ENCODE assay signal across 1 cellular context in genomic region chr3:100075731-100076543, GRCh38.
A peak's percentile ranks its signal among the peaks of the same experiment; 100 is the strongest.
TF ChIP-seq lines count a peak whose summit lies in the region.

No MANE protein-coding gene starts in this region.

TF ChIP-seq in HepG2, 621 proteins besides CTCF, POLR2A, EP300 and RAD21 (continued from another document and continues in another):
- TF ChIP-seq ZNF142 (CRISPR knock-in tag; IDR thresholded peaks at IDR 0.05) (0 out of 2 replicates have a peak, but pooled peaks have one; percentile 13), NKX3-1 (CRISPR knock-in tag; IDR thresholded peaks at IDR 0.05) (peak; percentile 85), MED8 (CRISPR knock-in tag; IDR thresholded peaks at IDR 0.05; ENCODE audit: insufficient replicate concordance) (peak; percentile 85), ZNF382 (CRISPR knock-in tag; IDR thresholded peaks at IDR 0.05; ENCODE audit: borderline replicate concordance) (no peak), ZMAT5 (CRISPR knock-in tag; IDR thresholded peaks at IDR 0.05; ENCODE audit: borderline replicate concordance, low read depth) (no peak), NFIC (IDR thresholded peaks at IDR 0.05; ENCODE audit: low read length) (peak; percentile 100), IRF2 (CRISPR knock-in tag; IDR thresholded peaks at IDR 0.05) (peak; percentile 22; the same call in 1 of the 2 replicates), FOXP1 (IDR thresholded peaks at IDR 0.05) (peak; percentile 47; the same call in 1 of the 2 replicates), FOXP1 (CRISPR knock-in tag; IDR thresholded peaks at IDR 0.05) (peak; percentile 89), STAG1 (CRISPR knock-in tag; IDR thresholded peaks at IDR 0.05) (peak; percentile 29; the same call in 1 of the 2 replicates), ASH2L (IDR thresholded peaks at IDR 0.05; ENCODE audit: insufficient read length, low read depth, low read length) (peak; percentile 99), TCF7 (IDR thresholded peaks at IDR 0.05; ENCODE audit: low read depth) (peak; percentile 99), GATA4 (IDR thresholded peaks at IDR 0.05; ENCODE audit: borderline replicate concordance, low read depth) (peak; percentile 99), RARA (CRISPR knock-in tag; IDR thresholded peaks at IDR 0.05) (peak; percentile 80), TAF1 (CRISPR knock-in tag; IDR thresholded peaks at IDR 0.05) (no peak), STAT6 (CRISPR knock-in tag; IDR thresholded peaks at IDR 0.05; ENCODE audit: borderline replicate concordance) (0 out of 2 replicates have a peak, but pooled peaks have one; percentile 47), MLX (CRISPR knock-in tag; IDR thresholded peaks at IDR 0.05) (0 out of 2 replicates have a peak, but pooled peaks have one; percentile 55), NCOR1 (IDR thresholded peaks at IDR 0.05; ENCODE audit: borderline replicate concordance, low read length) (peak; percentile 97), ZNF883 (CRISPR knock-in tag; IDR thresholded peaks at IDR 0.05; ENCODE audit: not compliant biosample characterization) (no peak), ZNF710 (CRISPR knock-in tag; IDR thresholded peaks at IDR 0.05; ENCODE audit: borderline replicate concordance) (peak; percentile 55; the same call in 1 of the 2 replicates), MEIS2 (CRISPR knock-in tag; IDR thresholded peaks at IDR 0.05) (peak; percentile 70; the same call in 1 of the 2 replicates), RXRB (CRISPR knock-in tag; IDR thresholded peaks at IDR 0.05; ENCODE audit: borderline replicate concordance) (peak; percentile 89; the same call in 1 of the 2 replicates), NAIF1 (CRISPR knock-in tag; IDR thresholded peaks at IDR 0.05; ENCODE audit: borderline replicate concordance) (no peak), CBX5 (CRISPR knock-in tag; IDR thresholded peaks at IDR 0.05; ENCODE audit: borderline replicate concordance) (no peak), ISL2 (CRISPR knock-in tag; IDR thresholded peaks at IDR 0.05) (peak; percentile 100), IRF9 (CRISPR knock-in tag; IDR thresholded peaks at IDR 0.05; ENCODE audit: borderline replicate concordance) (no peak), MED1 (CRISPR knock-in tag; IDR thresholded peaks at IDR 0.05) (peak; percentile 98), SOX5 (CRISPR knock-in tag; IDR thresholded peaks at IDR 0.05; ENCODE audit: borderline replicate concordance) (peak; percentile 86), NFKBIZ (CRISPR knock-in tag; IDR thresholded peaks at IDR 0.05) (peak; percentile 86; the same call in 1 of the 2 replicates), ZNF792 (CRISPR knock-in tag; IDR thresholded peaks at IDR 0.05) (peak; percentile 48; the same call in 1 of the 2 replicates), HOXA3 (CRISPR knock-in tag; IDR thresholded peaks at IDR 0.05) (0 out of 2 replicates have a peak, but pooled peaks have one; percentile 15), ZNF614 (CRISPR knock-in tag; IDR thresholded peaks at IDR 0.05; ENCODE audit: borderline replicate concordance) (0 out of 2 replicates have a peak, but pooled peaks have one; percentile 46), TFAP4 (IDR thresholded peaks at IDR 0.05; ENCODE audit: borderline replicate concordance, low read depth) (peak; percentile 74)
- TF ChIP-seq, protein P1, sequence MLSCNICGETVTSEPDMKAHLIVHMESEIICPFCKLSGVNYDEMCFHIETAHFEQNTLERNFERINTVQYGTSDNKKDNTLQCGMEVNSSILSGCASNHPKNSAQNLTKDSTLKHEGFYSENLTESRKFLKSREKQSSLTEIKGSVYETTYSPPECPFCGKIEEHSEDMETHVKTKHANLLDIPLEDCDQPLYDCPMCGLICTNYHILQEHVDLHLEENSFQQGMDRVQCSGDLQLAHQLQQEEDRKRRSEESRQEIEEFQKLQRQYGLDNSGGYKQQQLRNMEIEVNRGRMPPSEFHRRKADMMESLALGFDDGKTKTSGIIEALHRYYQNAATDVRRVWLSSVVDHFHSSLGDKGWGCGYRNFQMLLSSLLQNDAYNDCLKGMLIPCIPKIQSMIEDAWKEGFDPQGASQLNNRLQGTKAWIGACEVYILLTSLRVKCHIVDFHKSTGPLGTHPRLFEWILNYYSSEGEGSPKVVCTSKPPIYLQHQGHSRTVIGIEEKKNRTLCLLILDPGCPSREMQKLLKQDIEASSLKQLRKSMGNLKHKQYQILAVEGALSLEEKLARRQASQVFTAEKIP (CRISPR knock-in tag; IDR thresholded peaks at IDR 0.05; ENCODE audit: borderline replicate concordance) = no peak
- TF ChIP-seq, protein P2, sequence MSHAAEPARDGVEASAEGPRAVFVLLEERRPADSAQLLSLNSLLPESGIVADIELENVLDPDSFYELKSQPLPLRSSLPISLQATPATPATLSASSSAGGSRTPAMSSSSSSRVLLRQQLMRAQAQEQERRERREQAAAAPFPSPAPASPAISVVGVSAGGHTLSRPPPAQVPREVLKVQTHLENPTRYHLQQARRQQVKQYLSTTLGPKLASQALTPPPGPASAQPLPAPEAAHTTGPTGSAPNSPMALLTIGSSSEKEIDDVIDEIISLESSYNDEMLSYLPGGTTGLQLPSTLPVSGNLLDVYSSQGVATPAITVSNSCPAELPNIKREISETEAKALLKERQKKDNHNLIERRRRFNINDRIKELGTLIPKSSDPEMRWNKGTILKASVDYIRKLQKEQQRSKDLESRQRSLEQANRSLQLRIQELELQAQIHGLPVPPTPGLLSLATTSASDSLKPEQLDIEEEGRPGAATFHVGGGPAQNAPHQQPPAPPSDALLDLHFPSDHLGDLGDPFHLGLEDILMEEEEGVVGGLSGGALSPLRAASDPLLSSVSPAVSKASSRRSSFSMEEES (CRISPR knock-in tag; IDR thresholded peaks at IDR 0.05) = peak; percentile 81; the same call in 1 of the 2 replicates
- TF ChIP-seq, protein P3, sequence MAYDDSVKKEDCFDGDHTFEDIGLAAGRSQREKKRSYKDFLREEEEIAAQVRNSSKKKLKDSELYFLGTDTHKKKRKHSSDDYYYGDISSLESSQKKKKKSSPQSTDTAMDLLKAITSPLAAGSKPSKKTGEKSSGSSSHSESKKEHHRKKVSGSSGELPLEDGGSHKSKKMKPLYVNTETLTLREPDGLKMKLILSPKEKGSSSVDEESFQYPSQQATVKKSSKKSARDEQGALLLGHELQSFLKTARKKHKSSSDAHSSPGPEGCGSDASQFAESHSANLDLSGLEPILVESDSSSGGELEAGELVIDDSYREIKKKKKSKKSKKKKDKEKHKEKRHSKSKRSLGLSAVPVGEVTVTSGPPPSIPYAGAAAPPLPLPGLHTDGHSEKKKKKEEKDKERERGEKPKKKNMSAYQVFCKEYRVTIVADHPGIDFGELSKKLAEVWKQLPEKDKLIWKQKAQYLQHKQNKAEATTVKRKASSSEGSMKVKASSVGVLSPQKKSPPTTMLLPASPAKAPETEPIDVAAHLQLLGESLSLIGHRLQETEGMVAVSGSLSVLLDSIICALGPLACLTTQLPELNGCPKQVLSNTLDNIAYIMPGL (CRISPR knock-in tag; IDR thresholded peaks at IDR 0.05; ENCODE audit: borderline replicate concordance in 1 of 2, low read depth in 1 of 2) = 0 out of 4 replicates have a peak, but pooled peaks of 1 of the 2 experiments have one; percentile 9
- TF ChIP-seq, protein P4, sequence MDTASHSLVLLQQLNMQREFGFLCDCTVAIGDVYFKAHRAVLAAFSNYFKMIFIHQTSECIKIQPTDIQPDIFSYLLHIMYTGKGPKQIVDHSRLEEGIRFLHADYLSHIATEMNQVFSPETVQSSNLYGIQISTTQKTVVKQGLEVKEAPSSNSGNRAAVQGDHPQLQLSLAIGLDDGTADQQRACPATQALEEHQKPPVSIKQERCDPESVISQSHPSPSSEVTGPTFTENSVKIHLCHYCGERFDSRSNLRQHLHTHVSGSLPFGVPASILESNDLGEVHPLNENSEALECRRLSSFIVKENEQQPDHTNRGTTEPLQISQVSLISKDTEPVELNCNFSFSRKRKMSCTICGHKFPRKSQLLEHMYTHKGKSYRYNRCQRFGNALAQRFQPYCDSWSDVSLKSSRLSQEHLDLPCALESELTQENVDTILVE (CRISPR knock-in tag; IDR thresholded peaks at IDR 0.05) = no peak
